11 cellular contexts compared by ENCODE assay signal in genomic region chr2:62415019-62415431, GRCh38.
DNase-seq lines count a peak whose midpoint lies in the region; ATAC-seq and TF ChIP-seq lines count a peak whose summit lies in the region.
"Had no signal": no experiment of that assay in that cellular context is flagged by ENCODE, and none has a peak within 500 bp of the region (broad histone marks: within the 10 kb centered on the region; RNA-seq: fewer than 3 reads in every experiment).

No MANE protein-coding gene starts in this region.

- no peak overlapping the region for H3K4ac ChIP-seq in mesenchymal stem cell (ENCODE audit: low read depth in 1 of 2, low read length in 2 of 2)

- H3K9me3 ChIP-seq in CD4-positive, CD25-positive, alpha-beta regulatory T cell (ENCODE audit: control insufficient read depth in 2 of 2, low read length in 2 of 2): peaks cover 0 to 3% of the 10 kb centered on the region in 2 experiments
- H3K9me3 ChIP-seq in spleen (peaks cover 0 to 15% (median 12%) of the 10 kb centered on the region in 8 donors), mesenchymal stem cell (ENCODE audit: control insufficient read depth, low read length) (peaks cover 8% of the 10 kb centered on the region), vagina (no peaks in the 10 kb centered on the region)

- H3K4me1 ChIP-seq in CD4-positive, CD25-positive, alpha-beta regulatory T cell (ENCODE audit: control insufficient read depth, insufficient read depth, low read length, poor library complexity, severe bottlenecking): peaks cover 15% of the 10 kb centered on the region
- H3K4me1 ChIP-seq in spleen (peaks cover 4 to 26% (median 21%) of the 10 kb centered on the region in 6 donors), mesenchymal stem cell (ENCODE audit: control insufficient read depth, insufficient read depth, low read depth, low read length) (peaks cover 8% of the 10 kb centered on the region), vagina (peaks cover 19% of the 10 kb centered on the region)

- ATAC-seq in CD4-positive, CD25-positive, alpha-beta regulatory T cell (ENCODE audit: low read depth in 2 of 2): no peak
- ATAC-seq in GM19372 (IDR thresholded peaks at IDR 0.05; ENCODE audit: low read depth, unreplicated experiment): peak; percentile 67
- ATAC-seq in HG03108 (IDR thresholded peaks at IDR 0.05; ENCODE audit: unreplicated experiment): peak; percentile 80
- ATAC-seq in GM21528 (IDR thresholded peaks at IDR 0.05; ENCODE audit: low FRiP score, unreplicated experiment): no peak

- no peak overlapping the region for H3K23ac ChIP-seq in mesenchymal stem cell (ENCODE audit: low read length in 2 of 2)

- no peaks in the 10 kb centered on the region for H3K36me3 Mint-ChIP-seq in CD4-positive, CD25-positive, alpha-beta regulatory T cell

- H4K91ac ChIP-seq in mesenchymal stem cell (ENCODE audit: low read length): no peak overlapping the region

- H3K27me3 ChIP-seq in CD4-positive, CD25-positive, alpha-beta regulatory T cell (ENCODE audit: control insufficient read depth, insufficient read depth, low read length): peaks cover 1% of the 10 kb centered on the region
- H3K27me3 ChIP-seq in spleen (replicated peaks in 1 of 7): no peaks in the 10 kb centered on the region
- H3K27me3 ChIP-seq in mesenchymal stem cell (ENCODE audit: control insufficient read depth in 1 of 2, insufficient read depth in 1 of 2, low read length in 2 of 2): no peaks in the 10 kb centered on the region
- H3K27me3 ChIP-seq in vagina: no peaks in the 10 kb centered on the region

- peak overlapping the region in 1 of 2 experiments; percentile 7 for H3K14ac ChIP-seq in mesenchymal stem cell (ENCODE audit: low read length in 2 of 2)

- no peaks in the 10 kb centered on the region for H3K36me3 ChIP-seq in CD4-positive, CD25-positive, alpha-beta regulatory T cell (ENCODE audit: control insufficient read depth, insufficient read depth, low read length)
- H3K36me3 ChIP-seq in spleen (no peaks in the 10 kb centered on the region), mesenchymal stem cell (ENCODE audit: control insufficient read depth in 1 of 2, insufficient read depth in 2 of 2, low read depth in 1 of 2, low read length in 2 of 2) (no peaks in the 10 kb centered on the region), vagina (no peaks in the 10 kb centered on the region)

- no peak overlapping the region for H2AK5ac ChIP-seq in mesenchymal stem cell (ENCODE audit: low read length, severe bottlenecking)

- H3K9me3 Mint-ChIP-seq in CD4-positive, CD25-positive, alpha-beta regulatory T cell: peaks cover 0 to 5% (median 2%) of the 10 kb centered on the region in 7 donors

- no peaks in the 10 kb centered on the region for H3K79me1 ChIP-seq in mesenchymal stem cell (replicated peaks; ENCODE audit: low read length, poor library complexity, severe bottlenecking)

- H3K4me1 Mint-ChIP-seq in CD4-positive, CD25-positive, alpha-beta regulatory T cell: peaks cover 0 to 24% (median 8%) of the 10 kb centered on the region in 4 donors

- no peak overlapping the region for H3K18ac ChIP-seq in mesenchymal stem cell (ENCODE audit: low read depth in 1 of 2, low read length in 2 of 2)

- no peak overlapping the region for H2BK12ac ChIP-seq in mesenchymal stem cell (ENCODE audit: low read length in 2 of 2)

- TF ChIP-seq CTCF in spleen (IDR thresholded peaks at IDR 0.05 in 8 of 11, conservative IDR thresholded peaks at IDR 0.05 in 3 of 11) (no peak), vagina (IDR thresholded peaks at IDR 0.05) (no peak)

- H2BK120ac ChIP-seq in mesenchymal stem cell (ENCODE audit: low read depth, low read length): no peak overlapping the region

- WGBS in spleen, 5 donors: 22 to 56% (median 33%) methylated on average over 4 of the region's 4 CpGs
- WGBS in mesenchymal stem cell: 87% methylated on average over 4 of the region's 4 CpGs

- no peak overlapping the region for H3K9ac ChIP-seq in mesenchymal stem cell (ENCODE audit: low read length)

- H3K4me3 ChIP-seq in CD4-positive, CD25-positive, alpha-beta regulatory T cell (ENCODE audit: low read depth, low read length): peak overlapping the region; percentile 15
- H3K4me3 ChIP-seq in spleen (peak overlapping the region in 1 of 8 donors; percentile 5), mesenchymal stem cell (ENCODE audit: insufficient read depth in 1 of 2, low read depth in 1 of 2, low read length in 2 of 2) (no peak overlapping the region), vagina (no peak overlapping the region)

- no peak overlapping the region for H4K8ac ChIP-seq in mesenchymal stem cell (ENCODE audit: low read length)

- no peak overlapping the region for H2BK15ac ChIP-seq in mesenchymal stem cell (ENCODE audit: low read depth, poor library complexity, severe bottlenecking)

- peak in 2 of 3 donors; percentile 9 to 85 for DNase-seq in CD4-positive, CD25-positive, alpha-beta regulatory T cell
- DNase-seq in caudate nucleus (lab: John Stamatoyannopoulos, UW) (peak in 2 of 61 donors; percentile 9 to 20), spleen (no peak), mesenchymal stem cell (no peak), vagina (ENCODE audit: extremely low spot score in 2 of 2) (no peak)
- DNase-seq: NCI-H2107; stimulated activated CD4-positive, alpha-beta T cell treated with anti-CD3 and anti-CD28 coated beads, Interleukin-4, amount 100 ng/mL, for 24 hours had no signal

- peak overlapping the region in 2 of 3 donors; percentile 79 to 89 for H3K27ac Mint-ChIP-seq in CD4-positive, CD25-positive, alpha-beta regulatory T cell
- H3K27ac Mint-ChIP-seq: activated naive CD8-positive, alpha-beta T cell had no signal

- H3K4me3 Mint-ChIP-seq in CD4-positive, CD25-positive, alpha-beta regulatory T cell: peak overlapping the region in 2 of 4 donors; percentile 62 to 66
- H3K4me3 Mint-ChIP-seq: activated naive CD8-positive, alpha-beta T cell had no signal

- H3K27ac ChIP-seq in CD4-positive, CD25-positive, alpha-beta regulatory T cell (ENCODE audit: insufficient read depth, low read length, poor library complexity, severe bottlenecking): no peak overlapping the region
- H3K27ac ChIP-seq in caudate nucleus (ENCODE audit: low read depth, low read length) (peak overlapping the region; percentile 77), spleen (peak overlapping the region in 2 of 8 donors; percentile 15 to 63), mesenchymal stem cell (ENCODE audit: low read length, poor library complexity, severe bottlenecking) (no peak overlapping the region), vagina (no peak overlapping the region)

- no peak overlapping the region for H3K4me2 ChIP-seq in mesenchymal stem cell (ENCODE audit: low read length, poor library complexity, severe bottlenecking)

- H3K27me3 Mint-ChIP-seq in CD4-positive, CD25-positive, alpha-beta regulatory T cell: peaks cover 20% of the 10 kb centered on the region
- H3K27me3 Mint-ChIP-seq: activated naive CD8-positive, alpha-beta T cell had no signal

- TF ChIP-seq POLR2A in spleen (IDR thresholded peaks at IDR 0.05) (no peak), vagina (IDR thresholded peaks at IDR 0.05) (no peak)

- no peak overlapping the region for H2BK5ac ChIP-seq in mesenchymal stem cell (ENCODE audit: low read depth, low read length, poor library complexity, severe bottlenecking)

- H2AFZ ChIP-seq in mesenchymal stem cell (ENCODE audit: low read depth, low read length): no peak overlapping the region

- intact Hi-C loops in spleen (cut with DNase I; ENCODE audit: low total_unique reads) (no loop called here), vagina (cut with DNase I) (no loop called here)

Comparison
In these comparisons a context has a peak if more than half of its experiments do, and no peak if none do; other contexts are left out.
1. ATAC-seq: peak in GM19372 (single experiment) and HG03108 (single experiment); none in CD4-positive, CD25-positive, alpha-beta regulatory T cell (0 of 2) and GM21528 (single experiment).
2. DNase-seq: peak in CD4-positive, CD25-positive, alpha-beta regulatory T cell (2 of 3); none in spleen (single experiment), mesenchymal stem cell (single experiment) and vagina (0 of 2).